In the genomic region with DNA sequence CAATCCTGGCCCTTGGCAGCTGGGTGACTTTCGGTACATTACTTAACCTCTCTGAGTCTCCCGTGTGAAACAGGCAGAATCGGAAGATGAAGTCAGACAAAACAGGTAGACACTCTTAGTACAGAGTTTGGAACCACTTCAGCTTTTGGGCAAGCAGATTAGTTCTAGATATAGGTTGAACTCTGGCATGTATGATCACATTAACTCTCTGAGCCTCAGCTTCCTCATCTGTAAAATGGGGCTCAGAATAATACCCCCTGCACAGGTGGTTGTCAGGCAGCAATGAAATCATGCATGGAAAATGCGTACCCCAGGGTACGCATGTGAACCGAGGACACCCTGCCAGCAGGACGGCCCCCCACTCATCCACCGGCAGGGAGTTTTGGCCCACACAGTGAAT, we compare ENCODE assay signal across 19 cellular contexts.
DNase-seq lines count a peak whose midpoint lies in the region; ATAC-seq and TF ChIP-seq lines count a peak whose summit lies in the region.
"Had no signal": no experiment of that assay in that cellular context is flagged by ENCODE, and none has a peak within 500 bp of the region (broad histone marks: within the 10 kb centered on the region; RNA-seq: fewer than 3 reads in every experiment).

No MANE protein-coding gene starts in this region.

- no peak for ATAC-seq in gastrocnemius medialis
- ATAC-seq in HG03354 (IDR thresholded peaks at IDR 0.05; ENCODE audit: poor library complexity, severe bottlenecking, unreplicated experiment) = no peak
- ATAC-seq: GM12878 had no signal

- TF ChIP-seq CTCF in coronary artery (IDR thresholded peaks at IDR 0.05) (no peak), gastrocnemius medialis (IDR thresholded peaks at IDR 0.05 in 4 of 5, conservative IDR thresholded peaks at IDR 0.05 in 1 of 5) (no peak), uterus (IDR thresholded peaks at IDR 0.05) (no peak)

- H3K36me3 ChIP-seq in muscle layer of colon (ENCODE audit: insufficient read depth, low read length) = no peaks in the 10 kb centered on the region
- H3K36me3 ChIP-seq in gastrocnemius medialis = no peaks in the 10 kb centered on the region
- H3K36me3 ChIP-seq in uterus = no peaks in the 10 kb centered on the region

- H3K27ac ChIP-seq in coronary artery (peak overlapping the region; percentile 67 to 76), muscle layer of colon (ENCODE audit: low read depth, low read length) (peak overlapping the region; percentile 81), gastrocnemius medialis (peak overlapping the region; percentile 47 to 83 (median 75)), uterus (peak overlapping the region; percentile 93 to 94)

- no peak overlapping the region for H3K9ac ChIP-seq in muscle layer of colon (ENCODE audit: low read length)

- H3K27me3 ChIP-seq in muscle layer of colon (ENCODE audit: control insufficient read depth in 1 of 2, insufficient read depth in 2 of 2, low read length in 2 of 2) = no peaks in the 10 kb centered on the region
- H3K27me3 ChIP-seq in gastrocnemius medialis = no peaks in the 10 kb centered on the region
- H3K27me3 ChIP-seq in uterus = no peaks in the 10 kb centered on the region

- H3K9me3 ChIP-seq in muscle layer of colon (ENCODE audit: low read length) = no peaks in the 10 kb centered on the region
- no peaks in the 10 kb centered on the region for H3K9me3 ChIP-seq in gastrocnemius medialis
- no peaks in the 10 kb centered on the region for H3K9me3 ChIP-seq in uterus

- TF ChIP-seq POLR2A in gastrocnemius medialis (IDR thresholded peaks at IDR 0.05) = no peak
- no peak for TF ChIP-seq POLR2A in uterus (IDR thresholded peaks at IDR 0.05)

- in situ Hi-C loops in gastrocnemius medialis (cut with MboI; ENCODE audit: low sequenced_read_pairs in 4 of 4) = no loop called here

- DNase-seq in coronary artery (ENCODE audit: low spot score) (no peak), gastrocnemius medialis (no peak), uterus (no peak), NCI-H69 (lab: John Stamatoyannopoulos, UW) (no peak)
- no peak for DNase-seq in activated CD4-positive, alpha-beta T cell treated with anti-CD3 and anti-CD28 coated beads for 4 hours
- DNase-seq: ACHN; C1 segment of cervical spinal cord; CD8-positive, alpha-beta memory T cell; DMS53; NCI-H1105; NCI-H1694 treated with DMSO at 0.1 percent for 48 hours; NCI-H2107; NCI-H510A; NCI-H774; SHP77 had no signal

- peak overlapping the region; percentile 20 for H3K4me3 ChIP-seq in coronary artery
- no peak overlapping the region for H3K4me3 ChIP-seq in muscle layer of colon (ENCODE audit: low read depth in 1 of 2, low read length in 2 of 2)
- no peak overlapping the region for H3K4me3 ChIP-seq in gastrocnemius medialis
- H3K4me3 ChIP-seq in uterus = no peak overlapping the region
- H3K4me3 ChIP-seq: GM12878, GM23338 had no signal

- intact Hi-C loops in gastrocnemius medialis (cut with DNase I; ENCODE audit: low total_unique reads) = no loop called here
- intact Hi-C loops in uterus (cut with DNase I; ENCODE audit: low total_unique reads) = loop anchor here (10.0 kb wide), 1 partner anchor 50 kb away; no protein-coding TSS in a partner anchor

- H3K4me1 ChIP-seq in muscle layer of colon (ENCODE audit: insufficient read depth, low read length) (peaks cover 44% of the 10 kb centered on the region), gastrocnemius medialis (peaks cover 25 to 49% of the 10 kb centered on the region in 2 donors), uterus (peaks cover 4 to 5% of the 10 kb centered on the region in 2 donors)
